ENCODE assay signal across 1 cellular context in the genomic region with DNA sequence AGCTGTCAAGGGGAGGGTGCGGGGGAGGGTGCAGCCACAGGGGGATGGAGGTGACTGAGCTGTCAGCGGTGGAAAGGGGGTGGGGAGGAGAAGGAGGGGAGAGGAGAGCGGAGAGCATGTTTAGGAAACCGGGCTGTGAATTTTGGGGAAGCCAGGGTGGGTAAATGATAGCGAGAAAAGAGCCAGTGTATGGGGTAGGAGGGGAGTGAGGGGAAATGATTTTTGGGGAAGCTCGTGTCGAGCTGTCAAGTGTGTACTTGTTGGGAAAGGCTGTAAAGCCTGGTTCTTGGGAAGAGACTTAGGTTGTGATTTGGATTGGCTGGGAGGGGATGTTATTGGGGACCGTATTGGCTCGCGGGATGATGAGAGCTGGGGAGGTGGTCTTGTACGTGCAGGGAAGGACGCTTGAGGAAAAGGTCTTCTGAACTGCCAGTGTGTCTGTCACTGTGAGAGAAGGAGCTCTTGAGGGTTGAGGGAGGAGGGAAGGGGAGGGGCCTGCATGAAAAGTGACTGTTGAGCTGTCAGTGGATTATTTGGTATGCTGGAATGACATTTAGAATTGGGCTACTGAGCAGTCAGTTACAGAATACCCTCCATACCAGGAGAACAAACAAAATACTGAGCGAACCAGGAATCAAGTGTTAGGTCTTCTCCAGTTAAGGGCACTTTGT.
TF ChIP-seq lines count a peak whose summit lies in the region.

No MANE protein-coding gene starts in this region.

TF ChIP-seq in HepG2, 621 proteins besides CTCF, POLR2A, EP300 and RAD21 (continued from another document and continues in another):
- TF ChIP-seq RERE (CRISPR knock-in tag; IDR thresholded peaks at IDR 0.05; ENCODE audit: low read depth) (no peak), ZNF7 (CRISPR knock-in tag; IDR thresholded peaks at IDR 0.05) (no peak), ZSCAN9 (CRISPR knock-in tag; IDR thresholded peaks at IDR 0.05; ENCODE audit: borderline replicate concordance) (no peak), SIN3A (IDR thresholded peaks at IDR 0.05; ENCODE audit: borderline replicate concordance, low read depth, low read length) (peak; percentile 80), ZNF589 (CRISPR knock-in tag; conservative IDR thresholded peaks at IDR 0.05) (0 out of 2 replicates have a peak, but pooled peaks have one; percentile 28), ASH2L (IDR thresholded peaks at IDR 0.05; ENCODE audit: insufficient read length, low read depth, low read length) (peak; percentile 44), THAP9 (CRISPR knock-in tag; IDR thresholded peaks at IDR 0.05; ENCODE audit: borderline replicate concordance) (no peak), TRAFD1 (CRISPR knock-in tag; IDR thresholded peaks at IDR 0.05; ENCODE audit: borderline replicate concordance) (no peak), CAMTA2 (CRISPR knock-in tag; IDR thresholded peaks at IDR 0.05; ENCODE audit: borderline replicate concordance) (no peak), HHEX (CRISPR knock-in tag; IDR thresholded peaks at IDR 0.05) (no peak), ZNF784 (CRISPR knock-in tag; IDR thresholded peaks at IDR 0.05; ENCODE audit: borderline replicate concordance) (0 out of 2 replicates have a peak, but pooled peaks have one; percentile 19), ESRRA (CRISPR knock-in tag; IDR thresholded peaks at IDR 0.05; ENCODE audit: low read depth) (no peak), HMGXB4 (CRISPR knock-in tag; IDR thresholded peaks at IDR 0.05; ENCODE audit: borderline replicate concordance in 1 of 2, low read depth in 1 of 2) (0 out of 4 replicates have a peak, but pooled peaks of 1 of the 2 experiments have one; percentile 8), REL (CRISPR knock-in tag; conservative IDR thresholded peaks at IDR 0.05) (peak; percentile 57; the same call in 1 of the 2 replicates), GFI1 (CRISPR knock-in tag; IDR thresholded peaks at IDR 0.05; ENCODE audit: borderline replicate concordance) (0 out of 2 replicates have a peak, but pooled peaks have one; percentile 35), ZNF317 (CRISPR knock-in tag; IDR thresholded peaks at IDR 0.05) (no peak), ZBTB7B (CRISPR knock-in tag; IDR thresholded peaks at IDR 0.05) (0 out of 2 replicates have a peak, but pooled peaks have one; percentile 35), ZNF263 (CRISPR knock-in tag; IDR thresholded peaks at IDR 0.05) (peak; percentile 63; the same call in 1 of the 2 replicates), ZNF138 (CRISPR knock-in tag; IDR thresholded peaks at IDR 0.05; ENCODE audit: low read depth) (no peak), TCF7 (IDR thresholded peaks at IDR 0.05; ENCODE audit: low read depth) (no peak), ZNF382 (CRISPR knock-in tag; IDR thresholded peaks at IDR 0.05; ENCODE audit: borderline replicate concordance) (no peak), SP5 (CRISPR knock-in tag; IDR thresholded peaks at IDR 0.05; ENCODE audit: borderline replicate concordance, low read depth) (0 out of 2 replicates have a peak, but pooled peaks have one; percentile 13), TGIF2 (CRISPR knock-in tag; IDR thresholded peaks at IDR 0.05) (peak; percentile 97), LCORL (IDR thresholded peaks at IDR 0.05) (no peak), LCORL (CRISPR knock-in tag; IDR thresholded peaks at IDR 0.05) (peak; percentile 61; the same call in 1 of the 2 replicates), HMGA1 (CRISPR knock-in tag; conservative IDR thresholded peaks at IDR 0.05) (no peak), JUNB (CRISPR knock-in tag; IDR thresholded peaks at IDR 0.05; ENCODE audit: borderline replicate concordance) (no peak), TAF1 (CRISPR knock-in tag; IDR thresholded peaks at IDR 0.05) (no peak), NONO (IDR thresholded peaks at IDR 0.05) (no peak), NONO (CRISPR knock-in tag; conservative IDR thresholded peaks at IDR 0.05) (0 out of 2 replicates have a peak, but pooled peaks have one; percentile 46), RELA (CRISPR knock-in tag; IDR thresholded peaks at IDR 0.05) (no peak)
- TF ChIP-seq, protein P1, sequence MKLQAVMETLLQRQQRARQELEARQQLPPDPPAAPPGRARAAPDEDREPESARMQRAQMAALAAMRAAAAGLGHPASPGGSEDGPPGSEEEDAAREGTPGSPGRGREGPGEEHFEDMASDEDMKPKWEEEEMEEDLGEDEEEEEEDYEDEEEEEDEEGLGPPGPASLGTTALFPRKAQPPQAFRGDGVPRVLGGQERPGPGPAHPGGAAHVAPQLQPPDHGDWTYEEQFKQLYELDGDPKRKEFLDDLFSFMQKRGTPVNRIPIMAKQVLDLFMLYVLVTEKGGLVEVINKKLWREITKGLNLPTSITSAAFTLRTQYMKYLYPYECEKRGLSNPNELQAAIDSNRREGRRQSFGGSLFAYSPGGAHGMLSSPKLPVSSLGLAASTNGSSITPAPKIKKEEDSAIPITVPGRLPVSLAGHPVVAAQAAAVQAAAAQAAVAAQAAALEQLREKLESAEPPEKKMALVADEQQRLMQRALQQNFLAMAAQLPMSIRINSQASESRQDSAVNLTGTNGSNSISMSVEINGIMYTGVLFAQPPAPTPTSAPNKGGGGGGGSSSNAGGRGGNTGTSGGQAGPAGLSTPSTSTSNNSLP (IDR thresholded peaks at IDR 0.05; ENCODE audit: low read depth, low read length), result no peak
- TF ChIP-seq, protein P2, sequence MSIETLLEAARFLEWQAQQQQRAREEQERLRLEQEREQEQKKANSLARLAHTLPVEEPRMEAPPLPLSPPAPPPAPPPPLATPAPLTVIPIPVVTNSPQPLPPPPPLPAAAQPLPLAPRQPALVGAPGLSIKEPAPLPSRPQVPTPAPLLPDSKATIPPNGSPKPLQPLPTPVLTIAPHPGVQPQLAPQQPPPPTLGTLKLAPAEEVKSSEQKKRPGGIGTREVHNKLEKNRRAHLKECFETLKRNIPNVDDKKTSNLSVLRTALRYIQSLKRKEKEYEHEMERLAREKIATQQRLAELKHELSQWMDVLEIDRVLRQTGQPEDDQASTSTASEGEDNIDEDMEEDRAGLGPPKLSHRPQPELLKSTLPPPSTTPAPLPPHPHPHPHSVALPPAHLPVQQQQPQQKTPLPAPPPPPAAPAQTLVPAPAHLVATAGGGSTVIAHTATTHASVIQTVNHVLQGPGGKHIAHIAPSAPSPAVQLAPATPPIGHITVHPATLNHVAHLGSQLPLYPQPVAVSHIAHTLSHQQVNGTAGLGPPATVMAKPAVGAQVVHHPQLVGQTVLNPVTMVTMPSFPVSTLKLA (IDR thresholded peaks at IDR 0.05), result peak; percentile 56
- TF ChIP-seq, protein P3, sequence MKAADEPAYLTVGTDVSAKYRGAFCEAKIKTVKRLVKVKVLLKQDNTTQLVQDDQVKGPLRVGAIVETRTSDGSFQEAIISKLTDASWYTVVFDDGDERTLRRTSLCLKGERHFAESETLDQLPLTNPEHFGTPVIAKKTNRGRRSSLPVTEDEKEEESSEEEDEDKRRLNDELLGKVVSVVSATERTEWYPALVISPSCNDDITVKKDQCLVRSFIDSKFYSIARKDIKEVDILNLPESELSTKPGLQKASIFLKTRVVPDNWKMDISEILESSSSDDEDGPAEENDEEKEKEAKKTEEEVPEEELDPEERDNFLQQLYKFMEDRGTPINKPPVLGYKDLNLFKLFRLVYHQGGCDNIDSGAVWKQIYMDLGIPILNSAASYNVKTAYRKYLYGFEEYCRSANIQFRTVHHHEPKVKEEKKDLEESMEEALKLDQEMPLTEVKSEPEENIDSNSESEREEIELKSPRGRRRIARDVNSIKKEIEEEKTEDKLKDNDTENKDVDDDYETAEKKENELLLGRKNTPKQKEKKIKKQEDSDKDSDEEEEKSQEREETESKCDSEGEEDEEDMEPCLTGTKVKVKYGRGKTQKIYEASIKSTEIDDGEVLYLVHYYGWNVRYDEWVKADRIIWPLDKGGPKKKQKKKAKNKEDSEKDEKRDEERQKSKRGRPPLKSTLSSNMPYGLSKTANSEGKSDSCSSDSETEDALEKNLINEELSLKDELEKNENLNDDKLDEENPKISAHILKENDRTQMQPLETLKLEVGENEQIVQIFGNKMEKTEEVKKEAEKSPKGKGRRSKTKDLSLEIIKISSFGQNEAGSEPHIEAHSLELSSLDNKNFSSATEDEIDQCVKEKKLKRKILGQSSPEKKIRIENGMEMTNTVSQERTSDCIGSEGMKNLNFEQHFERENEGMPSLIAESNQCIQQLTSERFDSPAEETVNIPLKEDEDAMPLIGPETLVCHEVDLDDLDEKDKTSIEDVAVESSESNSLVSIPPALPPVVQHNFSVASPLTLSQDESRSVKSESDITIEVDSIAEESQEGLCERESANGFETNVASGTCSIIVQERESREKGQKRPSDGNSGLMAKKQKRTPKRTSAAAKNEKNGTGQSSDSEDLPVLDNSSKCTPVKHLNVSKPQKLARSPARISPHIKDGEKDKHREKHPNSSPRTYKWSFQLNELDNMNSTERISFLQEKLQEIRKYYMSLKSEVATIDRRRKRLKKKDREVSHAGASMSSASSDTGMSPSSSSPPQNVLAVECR (CRISPR knock-in tag; IDR thresholded peaks at IDR 0.05; ENCODE audit: borderline replicate concordance), result peak; percentile 75
